Comparison of ENCODE assay signal across 26 cellular contexts in genomic region chr6:160217863-160218262, GRCh38. TPM values are rescaled to one million over a fixed set of nuclear protein-coding genes. Genes with fewer than 3 reads are reported as not detected.
DNase-seq lines count a peak whose midpoint lies in the region; ATAC-seq, FAIRE-seq and TF ChIP-seq lines count a peak whose summit lies in the region.
"Had no signal": no experiment of that assay in that cellular context is flagged by ENCODE, and none has a peak within 500 bp of the region (broad histone marks: within the 10 kb centered on the region; RNA-seq: fewer than 3 reads in every experiment).

No MANE protein-coding gene starts in this region.

- no peaks in the 10 kb centered on the region for H3K36me3 Mint-ChIP-seq in nephron progenitor cell (ENCODE audit: low read depth)
- H3K36me3 Mint-ChIP-seq: CD14-positive monocyte had no signal

- peaks cover 4% of the 10 kb centered on the region for H3K27me3 Mint-ChIP-seq in nephron progenitor cell (ENCODE audit: low read depth, poor library complexity)

- H3K4me1 Mint-ChIP-seq in nephron progenitor cell: no peaks in the 10 kb centered on the region
- H3K4me1 Mint-ChIP-seq: CD14-positive monocyte; CD8-positive, alpha-beta memory T cell had no signal

- TF ChIP-seq CTCF in liver (IDR thresholded peaks at IDR 0.05; ENCODE audit: low read depth, low read length, missing input control): no peak
- TF ChIP-seq CTCF in mucosa of descending colon (IDR thresholded peaks at IDR 0.05): no peak
- no peak for TF ChIP-seq CTCF in nephron progenitor cell (IDR thresholded peaks at IDR 0.05)

- H3K27me3 ChIP-seq in liver (ENCODE audit: control insufficient read depth in 4 of 4, insufficient read depth in 4 of 4, low read length in 3 of 4) (no peaks in the 10 kb centered on the region), small intestine (ENCODE audit: control insufficient read depth in 2 of 2, insufficient read depth in 2 of 2, low read length in 2 of 2) (no peaks in the 10 kb centered on the region)
- H3K27me3 ChIP-seq: BE2C; BLaER1 treated with 17β-estradiol and CSF1 and Interleukin-3, amounts not matched to agents 10 nM and 100 nM had no signal

- H3K4me3 Mint-ChIP-seq in nephron progenitor cell: no peak overlapping the region
- H3K4me3 Mint-ChIP-seq: CD14-positive monocyte; CD4-positive, alpha-beta T cell; CD8-positive, alpha-beta memory T cell; GM23338; H9 had no signal

- DNase-seq in left colon (no peak), mucosa of descending colon (no peak), small intestine (peak; percentile 12), nephron progenitor cell (no peak), NCI-H2171 (lab: John Stamatoyannopoulos, UW) (no peak)
- DNase-seq: 8988T; ACHN; AML-193; BE2C; CD4-positive, alpha-beta T cell; CD8-positive, alpha-beta memory T cell; DMS 273 treated with DMSO at 0.1 percent for 48 hours; DMS79; EL; GDM1; H9 had no signal

- H3K27ac ChIP-seq in liver (ENCODE audit: low read depth in 1 of 2, low read length in 2 of 2) (no peak overlapping the region), small intestine (ENCODE audit: low read depth in 1 of 2, low read length in 1 of 2) (no peak overlapping the region)
- H3K27ac ChIP-seq: A549; BLaER1 treated with 17β-estradiol and CSF1 and Interleukin-3, amounts not matched to agents 10 nM and 100 nM had no signal

- WGBS in liver: 35% methylated on average over 4 of the region's 4 CpGs
- 17 to 60% (median 32%) methylated on average over 4 of the region's 4 CpGs for WGBS in small intestine, 3 donors

- no peak overlapping the region for H3K27ac Mint-ChIP-seq in nephron progenitor cell
- H3K27ac Mint-ChIP-seq: CD14-positive monocyte; CD4-positive, alpha-beta T cell; CD8-positive, alpha-beta memory T cell; GM23338; H9 had no signal

- H3K4me1 ChIP-seq in liver (ENCODE audit: control insufficient read depth in 4 of 4, insufficient read depth in 4 of 4, low read length in 3 of 4) (peaks cover 0 to 5% (median 1%) of the 10 kb centered on the region in 4 donors), mucosa of descending colon (ENCODE audit: low read depth) (peaks cover 18% of the 10 kb centered on the region), small intestine (ENCODE audit: control insufficient read depth in 2 of 2, insufficient read depth in 1 of 2, low read depth in 1 of 2, low read length in 1 of 2) (no peaks in the 10 kb centered on the region)
- H3K4me1 ChIP-seq: BE2C; BLaER1 treated with 17β-estradiol and CSF1 and Interleukin-3, amounts not matched to agents 10 nM and 100 nM had no signal

- peak; percentile 27 for ATAC-seq in left colon
- peak; percentile 26 for ATAC-seq in mucosa of descending colon
- ATAC-seq in GM18517 (IDR thresholded peaks at IDR 0.05; ENCODE audit: unreplicated experiment): no peak
- ATAC-seq: A549, GM12878, GM23338, HCT116 had no signal

- no peak overlapping the region for H3K4me3 ChIP-seq in liver (ENCODE audit: low read depth in 1 of 3, low read length in 3 of 3)
- H3K4me3 ChIP-seq in mucosa of descending colon: no peak overlapping the region
- H3K4me3 ChIP-seq in small intestine (ENCODE audit: low read depth in 1 of 2, low read length in 2 of 2): no peak overlapping the region
- H3K4me3 ChIP-seq: A549; BLaER1 treated with 17β-estradiol and CSF1 and Interleukin-3, amounts not matched to agents 10 nM and 100 nM; GM12878; GM23338 had no signal

- H3K36me3 ChIP-seq in liver (ENCODE audit: control insufficient read depth in 4 of 4, insufficient read depth in 3 of 4, low read depth in 1 of 4, low read length in 3 of 4) (no peaks in the 10 kb centered on the region), mucosa of descending colon (ENCODE audit: low read depth) (no peaks in the 10 kb centered on the region), small intestine (ENCODE audit: control insufficient read depth in 2 of 2, insufficient read depth in 2 of 2, low read length in 2 of 2) (no peaks in the 10 kb centered on the region)
- H3K36me3 ChIP-seq: BE2C; BLaER1 treated with 17β-estradiol and CSF1 and Interleukin-3, amounts not matched to agents 10 nM and 100 nM had no signal

- FAIRE-seq in small intestine (lab: Jason Lieb, UNC): no peak
- FAIRE-seq: A549, D721Med, GM12878 had no signal

- TF ChIP-seq RAD21 in liver (IDR thresholded peaks at IDR 0.05): peak in 1 of 2 donors; percentile 23

- intact Hi-C loops in left colon (cut with DNase I, micrococcal nuclease): no loop called here
- intact Hi-C loops in mucosa of descending colon (cut with DNase I, micrococcal nuclease): no loop called here

- H3K9me3 Mint-ChIP-seq in nephron progenitor cell: peaks cover 21% of the 10 kb centered on the region
- H3K9me3 Mint-ChIP-seq: CD4-positive, alpha-beta T cell had no signal

- H3K9me3 ChIP-seq in liver (ENCODE audit: control insufficient read depth in 4 of 4, low read length in 3 of 4) (no peaks in the 10 kb centered on the region), mucosa of descending colon (no peaks in the 10 kb centered on the region), small intestine (ENCODE audit: control insufficient read depth, low read depth) (peaks cover 2% of the 10 kb centered on the region)
- H3K9me3 ChIP-seq: BE2C had no signal

- no peak overlapping the region for H3K9ac ChIP-seq in liver (ENCODE audit: low read depth in 1 of 2, low read length in 2 of 2)
- H3K9ac ChIP-seq: BLaER1 treated with 17β-estradiol and CSF1 and Interleukin-3, amounts not matched to agents 10 nM and 100 nM had no signal

TF ChIP-seq in liver, 16 proteins besides CTCF, POLR2A, EP300 and RAD21:
- TF ChIP-seq FOXA2 (IDR thresholded peaks at IDR 0.05) (no peak), SP1 (IDR thresholded peaks at IDR 0.05) (no peak), GABPA (IDR thresholded peaks at IDR 0.05 in 1 of 2, conservative IDR thresholded peaks at IDR 0.05 in 1 of 2) (no peak), HNF4A (conservative IDR thresholded peaks at IDR 0.05) (peak; percentile 59 to 70), RXRA (IDR thresholded peaks at IDR 0.05) (no peak), EGR1 (IDR thresholded peaks at IDR 0.05; ENCODE audit: low read depth in 2 of 2) (no peak), YY1 (IDR thresholded peaks at IDR 0.05) (no peak), HNF4G (IDR thresholded peaks at IDR 0.05) (peak; percentile 41), TAF1 (conservative IDR thresholded peaks at IDR 0.05) (no peak), NR2F2 (IDR thresholded peaks at IDR 0.05) (no peak)

RNA-seq across cellular contexts. Expression of gene SLC22A2, which starts 40.8 kb away (rescaled TPM):
- total RNA-seq in left colon: not detected
- total RNA-seq in liver: not detected
- polyA plus RNA-seq in liver: not detected
- under 1 TPM in 1 of 3 donors, not detected in 2; 0.16 TPM for total RNA-seq in mucosa of descending colon
- not detected for polyA plus RNA-seq in small intestine
- total RNA-seq: CD4-positive, alpha-beta T cell; CD8-positive, alpha-beta memory T cell; GM12878; H4 had no signal
- polyA plus RNA-seq: CD14-positive monocyte; CD8-positive, alpha-beta memory T cell had no signal
